In genomic region chr11:118002010-118002540, GRCh38 we compare ENCODE assay signal across 9 cellular contexts. TPM values are rescaled to one million over a fixed set of nuclear protein-coding genes. Genes with fewer than 3 reads are reported as not detected.
DNase-seq lines count a peak whose midpoint lies in the region.
"Had no signal": no experiment of that assay in that cellular context is flagged by ENCODE, and none has a peak within 500 bp of the region (broad histone marks: within the 10 kb centered on the region; RNA-seq: fewer than 3 reads in every experiment).

No MANE protein-coding gene starts in this region.

- H3K27me3 ChIP-seq in Karpas-422 (ENCODE audit: low read length), result no peaks in the 10 kb centered on the region
- H3K27me3 ChIP-seq: cardiac muscle cell had no signal

- H3K36me3 ChIP-seq in Karpas-422 (ENCODE audit: insufficient read depth, low read length), result no peaks in the 10 kb centered on the region; the same call in 1 of the 2 replicates
- H3K36me3 ChIP-seq: cardiac muscle cell had no signal

- H3K9me2 ChIP-seq in Karpas-422 (replicated peaks; ENCODE audit: insufficient read depth, low read length), result no peaks in the 10 kb centered on the region

- no peak overlapping the region for H3K4me3 ChIP-seq in Karpas-422 (ENCODE audit: low read length)
- H3K4me3 ChIP-seq: cardiac muscle cell had no signal

- H4K20me1 ChIP-seq in Karpas-422 (ENCODE audit: insufficient read depth, low read depth, low read length), result no peaks in the 10 kb centered on the region

- DNase-seq in Karpas-422 (peak; percentile 41), islet precursor cell (peak; percentile 34), DMS 273 treated with DMSO at 0.1 percent for 48 hours (lab: John Stamatoyannopoulos, UW) (no peak), RKO (ENCODE audit: low spot score) (no peak), Ammon's horn (ENCODE audit: low spot score) (no peak), NCI-H2171 (lab: John Stamatoyannopoulos, UW) (no peak)
- peak in 2 of 3 experiments; percentile 47 to 58 for DNase-seq in activated CD8-positive, alpha-beta memory T cell treated with anti-CD3 and anti-CD28 coated beads for 48 hours (ENCODE audit: low read depth in 2 of 3, low spot score in 2 of 3)
- DNase-seq in stimulated activated CD4-positive, alpha-beta T cell treated with anti-CD3 and anti-CD28 coated beads, TNF-alpha, amount 100 ng/mL, for 48 hours (ENCODE audit: low read depth in 3 of 3), result peak in 2 of 3 donors; percentile 53 to 64

- no peaks in the 10 kb centered on the region for H3K79me2 ChIP-seq in Karpas-422 (ENCODE audit: low read length)

- no peak overlapping the region for H3K4me2 ChIP-seq in Karpas-422 (ENCODE audit: low read depth, low read length, poor library complexity, severe bottlenecking)

- H2AFZ ChIP-seq in Karpas-422 (ENCODE audit: low read length), result 0 out of 2 replicates have a peak overlapping the region, but pooled peaks have one; percentile 8

- 0 out of 2 replicates have a peak overlapping the region, but pooled peaks have one; percentile 9 for H3K9ac ChIP-seq in Karpas-422 (ENCODE audit: low read length)

- peak overlapping the region; percentile 57 for H3K27ac ChIP-seq in Karpas-422 (ENCODE audit: low read length)
- H3K27ac ChIP-seq: cardiac muscle cell had no signal

- H3K4me1 ChIP-seq in Karpas-422 (ENCODE audit: low read length), result peaks cover 52% of the 10 kb centered on the region

- no peaks in the 10 kb centered on the region for H3K9me3 ChIP-seq in Karpas-422 (ENCODE audit: low read length)

RNA-seq across cellular contexts. Expression of gene IL10RA, which starts 15.9 kb away (rescaled TPM):
- 25.5 and 49.8 TPM in 2 replicates for total RNA-seq in Karpas-422 (2014; rRNA removed; shearing (Covaris generic); ENCODE audit: low replicate concordance)
- total RNA-seq: cardiac muscle cell had no signal

Comparison
In these comparisons a context has a peak if more than half of its experiments do, and no peak if none do; other contexts are left out.
1. DNase-seq: peak in Karpas-422 (single experiment), activated CD8-positive, alpha-beta memory T cell treated with anti-CD3 and anti-CD28 coated beads for 48 hours (2 of 3), islet precursor cell (single experiment) and stimulated activated CD4-positive, alpha-beta T cell treated with anti-CD3 and anti-CD28 coated beads, TNF-alpha, amount 100 ng/mL, for 48 hours (2 of 3); none in DMS 273 treated with DMSO at 0.1 percent for 48 hours (single experiment), RKO (single experiment), Ammon's horn (single experiment) and NCI-H2171 (single experiment).